ENCODE assay signal across 10 cellular contexts in the genomic region with DNA sequence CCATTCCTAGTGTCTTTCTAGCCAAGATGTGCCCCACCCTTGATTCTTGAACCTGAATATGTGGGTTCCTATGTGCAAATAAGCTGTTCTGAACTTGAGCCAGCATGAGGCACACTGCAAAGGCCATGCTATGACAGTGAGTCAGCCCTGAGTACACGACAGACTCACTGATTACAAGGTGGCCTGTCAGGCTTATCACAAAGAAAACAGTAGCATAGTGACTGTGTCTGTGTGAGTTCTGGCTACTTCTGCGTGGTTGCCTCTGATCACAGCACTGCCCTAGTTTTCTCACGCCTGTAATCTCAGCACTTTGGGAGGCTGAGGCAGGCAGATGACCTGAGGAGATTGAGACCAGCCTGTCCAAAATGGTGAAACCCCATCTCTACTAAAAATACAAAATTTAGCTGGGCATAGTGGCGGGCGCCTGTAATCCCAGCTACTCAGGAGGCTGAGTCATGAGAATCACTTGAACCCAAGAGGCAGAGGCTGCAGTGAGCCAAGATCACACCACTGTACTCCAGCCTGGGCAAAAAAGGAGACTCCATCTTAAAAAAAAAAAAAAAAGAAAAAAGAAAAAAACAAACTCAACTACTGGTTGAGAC. TPM values are rescaled to one million over a fixed set of nuclear protein-coding genes. Genes with fewer than 3 reads are reported as not detected.
A peak's percentile ranks its signal among the peaks of the same experiment; 100 is the strongest.
DNase-seq lines count a peak whose midpoint lies in the region; ATAC-seq and TF ChIP-seq lines count a peak whose summit lies in the region.
"Not testable (repeated sequence)": the region's sequence is repeated elsewhere in the genome, so short reads cannot be mapped to it uniquely, and the experiment has no call there.
"Had no signal": no experiment of that assay in that cellular context is flagged by ENCODE, and none has a peak within 500 bp of the region (broad histone marks: within the 10 kb centered on the region; RNA-seq: fewer than 3 reads in every experiment).

No MANE protein-coding gene starts in this region.

- not testable (repeated sequence) for H2AFZ ChIP-seq in GM23248; neuronal stem cell (ENCODE audit: low read length)

- not testable (repeated sequence) for H3F3A ChIP-seq in GM23248 (ENCODE audit: insufficient read depth)

- H3K23ac ChIP-seq in neuronal stem cell (ENCODE audit: low read depth, low read length, poor library complexity), result peak overlapping the region; percentile 75

- H3K4me1 ChIP-seq in GM23248 (ENCODE audit: insufficient read depth); neuronal stem cell (ENCODE audit: control insufficient read depth in 2 of 2, insufficient read depth in 1 of 2, low read depth in 1 of 2, low read length in 2 of 2); upper lobe of right lung: not testable (repeated sequence)
- H3K4me1 ChIP-seq in esophagus squamous epithelium, result peaks cover 0 to 18% (median 0%) of the 10 kb centered on the region in 3 donors

- H3K9ac ChIP-seq in GM23248; neuronal stem cell (ENCODE audit: low read depth, low read length, poor library complexity): not testable (repeated sequence)

- not testable (repeated sequence) for TF ChIP-seq CTCF in astrocyte of the spinal cord (IDR thresholded peaks at IDR 0.05; ENCODE audit: low read depth, low read length); esophagus squamous epithelium (IDR thresholded peaks at IDR 0.05); upper lobe of right lung (IDR thresholded peaks at IDR 0.05)

- not testable (repeated sequence) for H2BK15ac ChIP-seq in neuronal stem cell (ENCODE audit: low read length)

- intact Hi-C loops in esophagus squamous epithelium (cut with DNase I); upper lobe of right lung (cut with DNase I): not testable (repeated sequence)

- not testable (repeated sequence) for H3K36me3 ChIP-seq in GM23248 (ENCODE audit: low read depth); MG63; esophagus squamous epithelium; neuronal stem cell (replicated peaks in 1 of 2; ENCODE audit: control insufficient read depth in 2 of 2, insufficient read depth in 2 of 2, low read length in 2 of 2); upper lobe of right lung

- not testable (repeated sequence) for H4K20me1 ChIP-seq in GM23248 (ENCODE audit: insufficient read depth)

- DNase-seq in GM23248 (peak; percentile 53), MG63 (peak; percentile 61), SW480 (ENCODE audit: low spot score) (peak; percentile 15), astrocyte of the spinal cord (ENCODE audit: low read depth, low spot score) (peak; percentile 80), iris pigment epithelial cell (ENCODE audit: low read depth) (peak; percentile 68)
- not testable (repeated sequence) for DNase-seq in esophagus squamous epithelium (lab: John Stamatoyannopoulos, UW); neuronal stem cell (ENCODE audit: low spot score); upper lobe of right lung

- H4K8ac ChIP-seq in neuronal stem cell (ENCODE audit: low read depth, low read length), result not testable (repeated sequence)

- not testable (repeated sequence) for H3K14ac ChIP-seq in neuronal stem cell (ENCODE audit: low read length)

- H3K4ac ChIP-seq in neuronal stem cell (ENCODE audit: low read length), result not testable (repeated sequence)

- H2BK120ac ChIP-seq in neuronal stem cell (ENCODE audit: low read depth, low read length), result not testable (repeated sequence)

- H3K79me1 ChIP-seq in neuronal stem cell (ENCODE audit: low read depth, low read length), result not testable (repeated sequence)

- H3K79me2 ChIP-seq in GM23248 (ENCODE audit: insufficient read depth), result not testable (repeated sequence)

- H2BK5ac ChIP-seq in neuronal stem cell (ENCODE audit: low read length), result not testable (repeated sequence)

- in situ Hi-C loops in GM23248 (cut with MboI); astrocyte of the spinal cord (cut with HindIII; ENCODE audit: low sequenced_read_pairs): not testable (repeated sequence)

- H3K27me3 ChIP-seq in GM23248 (replicated peaks; ENCODE audit: insufficient read depth); MG63; esophagus squamous epithelium; neuronal stem cell (ENCODE audit: control insufficient read depth in 3 of 3, insufficient read depth in 3 of 3, low read depth in 1 of 3, low read length in 3 of 3); upper lobe of right lung: not testable (repeated sequence)

- not testable (repeated sequence) for H3K4me2 ChIP-seq in GM23248 (ENCODE audit: unreplicated experiment); neuronal stem cell (ENCODE audit: insufficient read depth, low read length, poor library complexity, severe bottlenecking)

- H3K27ac ChIP-seq in GM23248; neuronal stem cell (replicated peaks; ENCODE audit: low read length); upper lobe of right lung: not testable (repeated sequence)
- peak overlapping the region in 3 of 4 donors; percentile 41 to 73 (median 69) for H3K27ac ChIP-seq in esophagus squamous epithelium

- WGBS in GM23248 (ENCODE audit: low coverage in 1 of 2, low lambda C conversion rate in 2 of 2, missing lambda C conversion rate in 2 of 2), 2 experiments, result 37 to 43% methylated on average over 5 of the region's 5 CpGs
- WGBS in esophagus squamous epithelium, 2 donors, result 27 to 40% methylated on average over 4 to 5 of the region's 5 CpGs
- WGBS in neuronal stem cell (ENCODE audit: extremely low coverage in 2 of 2, insufficient read length in 2 of 2, insufficient replicate concordance in 1 of 2), 2 donors, result no CpG with 5 or more reads among the region's 5 CpGs

- H3K4me3 ChIP-seq in GM23248; MG63; astrocyte of the spinal cord (ENCODE audit: low read depth, low read length); esophagus squamous epithelium; neuronal stem cell (ENCODE audit: low read length in 2 of 2); upper lobe of right lung: not testable (repeated sequence)

- not testable (repeated sequence) for H4K91ac ChIP-seq in neuronal stem cell (ENCODE audit: low read depth, low read length, poor library complexity)

- not testable (repeated sequence) for H3K9me2 ChIP-seq in GM23248 (ENCODE audit: insufficient read depth)

- TF ChIP-seq POLR2A in esophagus squamous epithelium (IDR thresholded peaks at IDR 0.05), result not testable (repeated sequence)

- not testable (repeated sequence) for H2BK12ac ChIP-seq in neuronal stem cell (ENCODE audit: low read length)

- H3K9me3 ChIP-seq in GM23248 (ENCODE audit: low read depth); MG63; esophagus squamous epithelium; neuronal stem cell (replicated peaks in 1 of 2; ENCODE audit: control insufficient read depth in 2 of 2, insufficient read depth in 1 of 2, low read depth in 1 of 2, low read length in 2 of 2); upper lobe of right lung: not testable (repeated sequence)

- not testable (repeated sequence) for H3K18ac ChIP-seq in neuronal stem cell (ENCODE audit: low read length)

- ATAC-seq in upper lobe of right lung, result peak; percentile 57

- H2AK5ac ChIP-seq in neuronal stem cell (ENCODE audit: low read depth, low read length), result not testable (repeated sequence)

RNA-seq across cellular contexts. Expression of gene ABCB11, which starts 18.8 kb away (rescaled TPM):
- total RNA-seq in GM23248 (2014; rRNA removed; shearing (Covaris generic)), result not detected in 2 replicates
- not detected in 2 replicates for polyA plus RNA-seq in GM23248 (2016; fragmentation: Nextera tagmentation; extraction: Ambion mirVana)
- not detected in 2 replicates for total RNA-seq in MG63 (2014; rRNA removed; shearing (Covaris generic); ENCODE audit: low replicate concordance)
- total RNA-seq in esophagus squamous epithelium, result under 1 TPM in 2 of 4 donors, not detected in 2; 0.18 to 0.68 TPM
- 0.07 TPM for polyA plus RNA-seq in neuronal stem cell (2013, experiment 1 of 2)
- 0.06 TPM for polyA plus RNA-seq in neuronal stem cell (2013, experiment 2 of 2)
- 0.06 TPM for total RNA-seq in upper lobe of right lung
- polyA plus RNA-seq: CD14-positive monocyte had no signal

RNA-seq across cellular contexts. Expression of gene DHRS9, which starts 57.1 kb away (rescaled TPM):
- not detected in 2 replicates for total RNA-seq in GM23248 (2014; rRNA removed; shearing (Covaris generic))
- polyA plus RNA-seq in GM23248 (2016; fragmentation: Nextera tagmentation; extraction: Ambion mirVana), result not detected in 2 replicates
- not detected in 2 replicates for total RNA-seq in MG63 (2014; rRNA removed; shearing (Covaris generic); ENCODE audit: low replicate concordance)
- total RNA-seq in esophagus squamous epithelium (10 to 100 TPM in 3 of 4 donors, 1 to 10 TPM in 1; 2.1 to 19.6 (median 14.3) TPM), upper lobe of right lung (7.6 TPM)
- polyA plus RNA-seq in neuronal stem cell (2013, experiment 1 of 2), result not detected
- polyA plus RNA-seq in neuronal stem cell (2013, experiment 2 of 2), result not detected
- total RNA-seq: H7 had no signal
